ENCODE assay signal across 1 cellular context in genomic region chr7:6451224-6451705, GRCh38.
TF ChIP-seq lines count a peak whose summit lies in the region.

No MANE protein-coding gene starts in this region.

TF ChIP-seq in K562, 482 proteins besides CTCF, POLR2A, EP300 and RAD21 (continued from another document and continues in another):
- no peak for TF ChIP-seq NR2F6 (CRISPR knock-in tag; IDR thresholded peaks at IDR 0.05)
- TF ChIP-seq ZBTB1 (CRISPR knock-in tag; IDR thresholded peaks at IDR 0.05; ENCODE audit: borderline replicate concordance, low read depth), result no peak
- TF ChIP-seq ZBTB34 (CRISPR knock-in tag; IDR thresholded peaks at IDR 0.05), result no peak
- peak; percentile 87 for TF ChIP-seq ZNF584 (CRISPR knock-in tag; IDR thresholded peaks at IDR 0.05; ENCODE audit: low read depth)
- TF ChIP-seq MCM7 (IDR thresholded peaks at IDR 0.05), result 0 out of 4 replicates have a peak, but pooled peaks of 1 of the 2 experiments have one; percentile 54
- no peak for TF ChIP-seq ILF3 (IDR thresholded peaks at IDR 0.05; ENCODE audit: borderline replicate concordance)
- TF ChIP-seq ZFPM2 (CRISPR knock-in tag; IDR thresholded peaks at IDR 0.05), result no peak
- no peak for TF ChIP-seq ZNF445 (CRISPR knock-in tag; IDR thresholded peaks at IDR 0.05; ENCODE audit: low read depth)
- TF ChIP-seq RBM39 (optimal IDR thresholded peaks at IDR 0.05; ENCODE audit: low read depth, low read length), result no peak
- peak; percentile 90 to 95 for TF ChIP-seq TRIM24 (IDR thresholded peaks at IDR 0.05)
- peak in 1 of 2 experiments; percentile 54; a peak in 1 of 3 replicates for TF ChIP-seq CBX3 (IDR thresholded peaks at IDR 0.05; ENCODE audit: borderline replicate concordance in 1 of 2, low read length in 2 of 2)
- no peak for TF ChIP-seq CSDE1 (IDR thresholded peaks at IDR 0.05)
- TF ChIP-seq IRF1 (CRISPR knock-in tag; IDR thresholded peaks at IDR 0.05; ENCODE audit: borderline replicate concordance), result no peak
- no peak for TF ChIP-seq NR1H2 (CRISPR knock-in tag; IDR thresholded peaks at IDR 0.05)
- TF ChIP-seq ZNF398 (CRISPR knock-in tag; IDR thresholded peaks at IDR 0.05), result no peak
- TF ChIP-seq SETDB1 (IDR thresholded peaks at IDR 0.05; ENCODE audit: low read length), result no peak
- no peak for TF ChIP-seq ZNF354B (CRISPR knock-in tag; IDR thresholded peaks at IDR 0.05)
- no peak for TF ChIP-seq CEBPB (tag; IDR thresholded peaks at IDR 0.05)
- TF ChIP-seq ZNF395 (CRISPR knock-in tag; IDR thresholded peaks at IDR 0.05), result peak; percentile 97
- TF ChIP-seq ELF2 (CRISPR knock-in tag; IDR thresholded peaks at IDR 0.05), result no peak
- no peak for TF ChIP-seq ZNF253 (CRISPR knock-in tag; conservative IDR thresholded peaks at IDR 0.05)
- no peak for TF ChIP-seq ID3 (CRISPR knock-in tag; IDR thresholded peaks at IDR 0.05)
- peak; percentile 92 for TF ChIP-seq ID3 (tag; IDR thresholded peaks at IDR 0.05)
- TF ChIP-seq THAP12 (CRISPR knock-in tag; IDR thresholded peaks at IDR 0.05), result no peak
- TF ChIP-seq NFYB (IDR thresholded peaks at IDR 0.05; ENCODE audit: extremely low read depth, insufficient read length), result no peak
- TF ChIP-seq RBFOX2 (IDR thresholded peaks at IDR 0.05; ENCODE audit: low read depth, low read length), result no peak
- TF ChIP-seq NFIX (CRISPR knock-in tag; IDR thresholded peaks at IDR 0.05; ENCODE audit: low read depth), result no peak
- no peak for TF ChIP-seq SNAPC5 (CRISPR knock-in tag; IDR thresholded peaks at IDR 0.05)
- TF ChIP-seq GABPA (tag; conservative IDR thresholded peaks at IDR 0.05; ENCODE audit: low read depth), result 0 out of 2 replicates have a peak, but pooled peaks have one; percentile 14
- no peak for TF ChIP-seq ZNF146 (CRISPR knock-in tag; IDR thresholded peaks at IDR 0.05; ENCODE audit: unreplicated experiment)
- no peak for TF ChIP-seq ZBTB49 (CRISPR knock-in tag; IDR thresholded peaks at IDR 0.05; ENCODE audit: borderline replicate concordance)
- no peak for TF ChIP-seq HEY1 (CRISPR knock-in tag; IDR thresholded peaks at IDR 0.05; ENCODE audit: borderline replicate concordance)
- peak; percentile 27 to 86; a peak in 3 of 4 replicates for TF ChIP-seq TEAD1 (CRISPR knock-in tag; IDR thresholded peaks at IDR 0.05)
- no peak for TF ChIP-seq ZNF121 (CRISPR knock-in tag; conservative IDR thresholded peaks at IDR 0.05)
- no peak for TF ChIP-seq SRSF1 (IDR thresholded peaks at IDR 0.05; ENCODE audit: low read depth, low read length)
- no peak for TF ChIP-seq CLOCK (CRISPR knock-in tag; IDR thresholded peaks at IDR 0.05; ENCODE audit: borderline replicate concordance)
- TF ChIP-seq ZNF407 (IDR thresholded peaks at IDR 0.05; ENCODE audit: low read depth), result no peak
- TF ChIP-seq SMAD3 (CRISPR knock-in tag; conservative IDR thresholded peaks at IDR 0.05), result no peak
- no peak for TF ChIP-seq TEAD2 (tag; IDR thresholded peaks at IDR 0.05)
- no peak for TF ChIP-seq ETS2 (tag; IDR thresholded peaks at IDR 0.05; ENCODE audit: borderline replicate concordance, poor library complexity, severe bottlenecking)
- no peak for TF ChIP-seq SIN3A (IDR thresholded peaks at IDR 0.05; ENCODE audit: borderline replicate concordance in 2 of 2, control insufficient read depth in 1 of 2, low read depth in 2 of 2, low read length in 2 of 2)
